Comparison of ENCODE assay signal across 8 cellular contexts in genomic region chr1:213014642-213015041, GRCh38. TPM values are rescaled to one million over a fixed set of nuclear protein-coding genes. Genes with fewer than 3 reads are reported as not detected.
DNase-seq lines count a peak whose midpoint lies in the region; ATAC-seq, FAIRE-seq and TF ChIP-seq lines count a peak whose summit lies in the region.

No MANE protein-coding gene starts in this region.

- peak in 1 of 2 experiments; percentile 7 for DNase-seq in Caco-2
- DNase-seq in astrocyte (ENCODE audit: low read depth) = peak; percentile 5
- no peak for DNase-seq in left lung
- no peak for DNase-seq in thoracic aorta (ENCODE audit: low spot score)
- DNase-seq in NCI-H2107 (lab: John Stamatoyannopoulos, UW) = no peak
- DNase-seq in foreskin melanocyte = no peak

- no peak for ATAC-seq in left lung
- no peak for ATAC-seq in thoracic aorta (ENCODE audit: insufficient number of reproducible peaks, low FRiP score, low read depth)
- ATAC-seq in HG03175 (IDR thresholded peaks at IDR 0.05; ENCODE audit: unreplicated experiment) = no peak

- peak overlapping the region; percentile 92 for H3K9ac ChIP-seq in astrocyte (ENCODE audit: low read length)

- H3K27ac Mint-ChIP-seq in Caco-2 (ENCODE audit: unreplicated experiment) (peak overlapping the region; percentile 87), IgD-negative memory B cell (peak overlapping the region; percentile 74 to 100 (median 98)), astrocyte (ENCODE audit: unreplicated experiment) (no peak overlapping the region)

- H3K4me2 ChIP-seq in astrocyte (ENCODE audit: low read length) = peak overlapping the region; percentile 90

- H3K27ac ChIP-seq in astrocyte (ENCODE audit: low read depth, low read length) = peak overlapping the region; percentile 89
- peak overlapping the region; percentile 88 to 95 for H3K27ac ChIP-seq in left lung
- H3K27ac ChIP-seq in thoracic aorta = peak overlapping the region; percentile 89 to 90

- CTCF ChIA-PET in Caco-2 (lab: Charles Lee) = no interaction called here

- H3K9me3 ChIP-seq in Caco-2 = no peaks in the 10 kb centered on the region
- no peaks in the 10 kb centered on the region for H3K9me3 ChIP-seq in astrocyte (ENCODE audit: insufficient read depth, low read depth, low read length)
- H3K9me3 ChIP-seq in left lung = no peaks in the 10 kb centered on the region
- no peaks in the 10 kb centered on the region for H3K9me3 ChIP-seq in thoracic aorta

- intact Hi-C loops in Caco-2 (cut with micrococcal nuclease; ENCODE audit: unreplicated experiment) (loop anchor here (1.0 to 10.0 kb wide), 3 partner anchors 37 to 410 kb away; partner anchors contain the start of genes ATF3, FLVCR1 and RPS6KC1), left lung (cut with DNase I) (no loop called here)

- H3K4me3 Mint-ChIP-seq in Caco-2 (ENCODE audit: unreplicated experiment) = peak overlapping the region; percentile 95
- H3K4me3 Mint-ChIP-seq in IgD-negative memory B cell = peak overlapping the region; percentile 82 to 100 (median 99)
- peak overlapping the region; percentile 99 for H3K4me3 Mint-ChIP-seq in astrocyte (ENCODE audit: unreplicated experiment)

- POLR2A ChIA-PET in Caco-2 (lab: Charles Lee) = interaction anchor here (0.6 kb wide), 1 partner anchor 314 kb away, joined by 3 read pairs; no protein-coding TSS in a partner anchor

- no peak for FAIRE-seq in astrocyte (lab: Jason Lieb, UNC)

- H3K4me1 Mint-ChIP-seq in Caco-2 (ENCODE audit: low read depth, unreplicated experiment) = no peaks in the 10 kb centered on the region
- peaks cover 6 to 29% (median 25%) of the 10 kb centered on the region in 3 donors for H3K4me1 Mint-ChIP-seq in IgD-negative memory B cell
- H3K4me1 Mint-ChIP-seq in astrocyte (ENCODE audit: low read depth, unreplicated experiment) = peaks cover 7% of the 10 kb centered on the region

- H3K27me3 Mint-ChIP-seq in Caco-2 (ENCODE audit: insufficient read depth, unreplicated experiment) (no peaks in the 10 kb centered on the region), IgD-negative memory B cell (no peaks in the 10 kb centered on the region), astrocyte (ENCODE audit: low read depth, unreplicated experiment) (no peaks in the 10 kb centered on the region)

- no TSS peak for BruUV-seq in Caco-2 (replicated peaks; lab: Mats Ljungman, UMichigan)

- TF ChIP-seq CTCF in Caco-2 (IDR thresholded peaks at IDR 0.05; ENCODE audit: insufficient read depth in 1 of 2, low read depth in 1 of 2, low read length in 1 of 2, severe bottlenecking in 1 of 2, unreplicated experiment in 1 of 2) (no peak), astrocyte (IDR thresholded peaks at IDR 0.05; ENCODE audit: insufficient read depth, low read depth, low read length) (no peak), left lung (IDR thresholded peaks at IDR 0.05) (no peak), thoracic aorta (IDR thresholded peaks at IDR 0.05) (no peak)

- peak overlapping the region; percentile 99 for H2AFZ ChIP-seq in astrocyte (ENCODE audit: low read depth, low read length)

- H3K36me3 ChIP-seq in Caco-2 (ENCODE audit: control insufficient read depth, insufficient read depth, low read length) (no peaks in the 10 kb centered on the region), astrocyte (ENCODE audit: insufficient read depth, low read length) (peaks cover 3% of the 10 kb centered on the region), left lung (peaks cover 0 to 22% of the 10 kb centered on the region in 2 donors), thoracic aorta (no peaks in the 10 kb centered on the region)

- H3K36me3 Mint-ChIP-seq in Caco-2 (ENCODE audit: insufficient read depth, unreplicated experiment) = peaks cover 7% of the 10 kb centered on the region
- H3K36me3 Mint-ChIP-seq in IgD-negative memory B cell = peaks cover 5% of the 10 kb centered on the region
- no peaks in the 10 kb centered on the region for H3K36me3 Mint-ChIP-seq in astrocyte (ENCODE audit: low read depth, unreplicated experiment)

- H4K20me1 ChIP-seq in astrocyte (ENCODE audit: insufficient read depth, low read length) = no peaks in the 10 kb centered on the region

- peak overlapping the region; percentile 87 for H3K4me3 ChIP-seq in Caco-2 (ENCODE audit: low read depth, low read length)
- H3K4me3 ChIP-seq in astrocyte (ENCODE audit: insufficient read depth, low read depth, low read length) = peak overlapping the region; percentile 84
- H3K4me3 ChIP-seq in left lung = peak overlapping the region; percentile 85 to 91
- peak overlapping the region; percentile 95 for H3K4me3 ChIP-seq in thoracic aorta

- H3K79me2 ChIP-seq in astrocyte (ENCODE audit: insufficient read depth, low read length) = peaks cover 49% of the 10 kb centered on the region

- H3K4me1 ChIP-seq in Caco-2 = peaks cover 3% of the 10 kb centered on the region; the same call in 1 of the 2 replicates
- H3K4me1 ChIP-seq in astrocyte (ENCODE audit: insufficient read depth, low read length) = no peaks in the 10 kb centered on the region
- peaks cover 5 to 30% of the 10 kb centered on the region in 2 donors for H3K4me1 ChIP-seq in left lung
- H3K4me1 ChIP-seq in thoracic aorta (ENCODE audit: control insufficient read depth in 1 of 2, low read depth in 2 of 2) = peaks cover 12 to 19% of the 10 kb centered on the region in 2 donors

- no peaks in the 10 kb centered on the region for H3K27me3 ChIP-seq in Caco-2 (replicated peaks; ENCODE audit: control insufficient read depth, insufficient read depth, low read length)
- no peaks in the 10 kb centered on the region for H3K27me3 ChIP-seq in astrocyte (ENCODE audit: insufficient read depth, low read length)
- H3K27me3 ChIP-seq in left lung = no peaks in the 10 kb centered on the region
- H3K27me3 ChIP-seq in thoracic aorta (replicated peaks; ENCODE audit: insufficient read depth) = no peaks in the 10 kb centered on the region

- H3K9me3 Mint-ChIP-seq in Caco-2 (ENCODE audit: unreplicated experiment) = no peaks in the 10 kb centered on the region
- no peaks in the 10 kb centered on the region for H3K9me3 Mint-ChIP-seq in IgD-negative memory B cell
- no peaks in the 10 kb centered on the region for H3K9me3 Mint-ChIP-seq in astrocyte (ENCODE audit: unreplicated experiment)

RNA-seq across cellular contexts. Expression of gene ANGEL2, which starts 1.0 kb away (rescaled TPM):
- total RNA-seq in Caco-2 (2022) (33.8 and 34.8 TPM in 2 replicates), astrocyte (21.4 and 21.6 TPM in 2 replicates), left lung (10 to 100 TPM; 24.0 to 35.2 TPM), thoracic aorta (10 to 100 TPM; 41.7 to 76.2 TPM)
- 33.1 TPM for polyA plus RNA-seq in IgD-negative memory B cell

RNA-seq across cellular contexts. Expression of gene RPS6KC1, which starts 36.4 kb away (rescaled TPM):
- total RNA-seq in Caco-2 (2022) = 16.4 and 18.8 TPM in 2 replicates
- polyA plus RNA-seq in IgD-negative memory B cell = 7.6 TPM
- 22.4 and 25.6 TPM in 2 replicates for total RNA-seq in astrocyte
- 10 to 100 TPM; 15.8 to 18.8 TPM for total RNA-seq in left lung
- total RNA-seq in thoracic aorta = 10 to 100 TPM; 20.7 to 34.1 TPM
